9 cellular contexts compared by ENCODE assay signal in genomic region chr14:103141117-103141796, GRCh38. TPM values are rescaled to one million over a fixed set of nuclear protein-coding genes. Genes with fewer than 3 reads are reported as not detected.
DNase-seq lines count a peak whose midpoint lies in the region; ATAC-seq, FAIRE-seq and TF ChIP-seq lines count a peak whose summit lies in the region.
"Had no signal": no experiment of that assay in that cellular context is flagged by ENCODE, and none has a peak within 500 bp of the region (broad histone marks: within the 10 kb centered on the region; RNA-seq: fewer than 3 reads in every experiment).

No MANE protein-coding gene starts in this region.

- no peak overlapping the region for H3K4me3 Mint-ChIP-seq in type B pancreatic cell
- H3K4me3 Mint-ChIP-seq in activated T-helper 17 cell treated with anti-CD3 and anti-CD28 coated beads, Interleukin-2, amount 50 U/mL, for 72 hours, result no peak overlapping the region

- H3K4me1 ChIP-seq in DOHH2 (ENCODE audit: control insufficient read depth, low read length) (peaks cover 29% of the 10 kb centered on the region), kidney (ENCODE audit: control insufficient read depth in 1 of 2, insufficient read depth in 1 of 2, low read depth in 1 of 2, low read length in 2 of 2) (no peaks in the 10 kb centered on the region)

- H3K27ac ChIP-seq in DOHH2 (ENCODE audit: low read depth, low read length) (peak overlapping the region; percentile 81), kidney (ENCODE audit: low read depth in 2 of 2, low read length in 2 of 2) (no peak overlapping the region)
- H3K27ac ChIP-seq: ovary had no signal

- ATAC-seq in GM21529 (IDR thresholded peaks at IDR 0.05; ENCODE audit: unreplicated experiment) (peak; percentile 46), HG02623 (IDR thresholded peaks at IDR 0.05; ENCODE audit: unreplicated experiment) (no peak)
- ATAC-seq in activated T-helper 17 cell treated with anti-CD3 and anti-CD28 coated beads, Interleukin-2, amount 50 U/mL, for 72 hours (replicated peaks), result no peak

- H3K27me3 Mint-ChIP-seq in type B pancreatic cell, result peaks cover 7% of the 10 kb centered on the region
- H3K27me3 Mint-ChIP-seq in activated T-helper 17 cell treated with anti-CD3 and anti-CD28 coated beads, Interleukin-2, amount 50 U/mL, for 72 hours, result peaks cover 39% of the 10 kb centered on the region

- H3K4me2 ChIP-seq in DOHH2 (ENCODE audit: low read length), result peak overlapping the region; percentile 81

- no peak overlapping the region for H3K9ac ChIP-seq in kidney (ENCODE audit: low read length in 2 of 2)

- no peaks in the 10 kb centered on the region for H3K36me3 Mint-ChIP-seq in type B pancreatic cell
- H3K36me3 Mint-ChIP-seq in activated T-helper 17 cell treated with anti-CD3 and anti-CD28 coated beads, Interleukin-2, amount 50 U/mL, for 72 hours (ENCODE audit: low read depth), result no peaks in the 10 kb centered on the region

- H3K4me1 Mint-ChIP-seq in type B pancreatic cell (ENCODE audit: unreplicated experiment), result peaks cover 48% of the 10 kb centered on the region
- no peaks in the 10 kb centered on the region for H3K4me1 Mint-ChIP-seq in activated T-helper 17 cell treated with anti-CD3 and anti-CD28 coated beads, Interleukin-2, amount 50 U/mL, for 72 hours

- peaks cover 16% of the 10 kb centered on the region for H3F3A ChIP-seq in DOHH2 (ENCODE audit: control insufficient read depth, insufficient read depth)

- FAIRE-seq in kidney (lab: Jason Lieb, UNC), result no peak

- TF ChIP-seq CTCF in DOHH2 (IDR thresholded peaks at IDR 0.05; ENCODE audit: low read depth, low read length, poor library complexity, severe bottlenecking), result peak; percentile 97
- peak; percentile 79 for TF ChIP-seq CTCF in WI38 (IDR thresholded peaks at IDR 0.05; ENCODE audit: low read depth, low read length)
- peak; percentile 60 for TF ChIP-seq CTCF in kidney (IDR thresholded peaks at IDR 0.05; ENCODE audit: borderline replicate concordance, extremely low read depth, insufficient read depth)
- peak; percentile 63 for TF ChIP-seq CTCF in type B pancreatic cell (conservative IDR thresholded peaks at IDR 0.05)

- no peaks in the 10 kb centered on the region for H4K20me1 ChIP-seq in DOHH2 (ENCODE audit: control insufficient read depth, insufficient read depth, low read depth, low read length)

- H3K36me3 ChIP-seq in DOHH2 (ENCODE audit: control insufficient read depth, low read length), result no peaks in the 10 kb centered on the region
- no peaks in the 10 kb centered on the region for H3K36me3 ChIP-seq in kidney (ENCODE audit: control insufficient read depth in 1 of 2, insufficient read depth in 2 of 2, low read length in 2 of 2)
- H3K36me3 ChIP-seq: ovary had no signal

- no peaks in the 10 kb centered on the region for H3K79me2 ChIP-seq in DOHH2 (ENCODE audit: control insufficient read depth, low read length)

- H3K9me3 ChIP-seq in DOHH2 (ENCODE audit: control insufficient read depth, insufficient read depth, low read length) (no peaks in the 10 kb centered on the region), kidney (ENCODE audit: control insufficient read depth in 1 of 2, low read length in 2 of 2) (no peaks in the 10 kb centered on the region)
- H3K9me3 ChIP-seq: ovary had no signal

- no peaks in the 10 kb centered on the region for H3K9me2 ChIP-seq in DOHH2 (replicated peaks; ENCODE audit: control insufficient read depth, low read length)

- peak; percentile 81 for DNase-seq in NCI-H1105 (lab: John Stamatoyannopoulos, UW)
- peak; percentile 80 for DNase-seq in kidney
- no peak for DNase-seq in type B pancreatic cell (ENCODE audit: extremely low spot score, unreplicated experiment)

- H3K9me3 Mint-ChIP-seq in type B pancreatic cell, result no peaks in the 10 kb centered on the region
- no peaks in the 10 kb centered on the region for H3K9me3 Mint-ChIP-seq in activated T-helper 17 cell treated with anti-CD3 and anti-CD28 coated beads, Interleukin-2, amount 50 U/mL, for 72 hours

- intact Hi-C loops in kidney (cut with DNase I), result no loop called here

- no peak overlapping the region for H3K27ac Mint-ChIP-seq in type B pancreatic cell
- H3K27ac Mint-ChIP-seq in activated T-helper 17 cell treated with anti-CD3 and anti-CD28 coated beads, Interleukin-2, amount 50 U/mL, for 72 hours, result no peak overlapping the region

- peak overlapping the region; percentile 58 for H3K4me3 ChIP-seq in DOHH2 (ENCODE audit: low read length)
- H3K4me3 ChIP-seq in WI38 (ENCODE audit: low read depth, low read length), result no peak overlapping the region
- no peak overlapping the region for H3K4me3 ChIP-seq in kidney (ENCODE audit: low read length in 2 of 2)
- H3K4me3 ChIP-seq: ovary had no signal

- H3K27me3 ChIP-seq in DOHH2 (ENCODE audit: control insufficient read depth, low read length), result peaks cover 17% of the 10 kb centered on the region
- H3K27me3 ChIP-seq: ovary had no signal

RNA-seq across cellular contexts. Expression of gene TNFAIP2, which starts 18.0 kb away (rescaled TPM):
- 301 TPM for total RNA-seq in kidney
- polyA plus RNA-seq in kidney (ENCODE audit: insufficient read depth, low read depth, low replicate concordance), result 42.9 TPM
- total RNA-seq in type B pancreatic cell (ENCODE audit: low replicate concordance), result 21.5 and 28.5 TPM in 2 replicates
- 1 to 10 TPM; 3.0 to 4.0 TPM for total RNA-seq in activated T-helper 17 cell treated with anti-CD3 and anti-CD28 coated beads, Interleukin-2, amount 50 U/mL, for 72 hours

RNA-seq across cellular contexts. Expression of gene EXOC3L4, which starts 46.7 kb away (rescaled TPM):
- total RNA-seq in kidney (11.6 TPM), type B pancreatic cell (ENCODE audit: low replicate concordance) (4.0 and 4.1 TPM in 2 replicates)
- polyA plus RNA-seq in kidney (ENCODE audit: insufficient read depth, low read depth, low replicate concordance), result 15.6 TPM
- not detected for total RNA-seq in activated T-helper 17 cell treated with anti-CD3 and anti-CD28 coated beads, Interleukin-2, amount 50 U/mL, for 72 hours

RNA-seq across cellular contexts. Expression of gene LBHD2, which starts 57.2 kb away (rescaled TPM):
- total RNA-seq in kidney (not detected), type B pancreatic cell (ENCODE audit: low replicate concordance) (not detected in 2 replicates)
- 0.82 TPM for polyA plus RNA-seq in kidney (ENCODE audit: insufficient read depth, low read depth, low replicate concordance)
- total RNA-seq in activated T-helper 17 cell treated with anti-CD3 and anti-CD28 coated beads, Interleukin-2, amount 50 U/mL, for 72 hours, result not detected
- polyA plus RNA-seq: ovary had no signal

Comparison
In these comparisons a context has a peak if more than half of its experiments do, and no peak if none do; other contexts are left out.
1. RNA of gene TNFAIP2, which starts 18.0 kb away (total RNA-seq): 301 TPM in kidney (single experiment); 21.5 to 28.5 TPM in type B pancreatic cell and 3.0 to 4.0 TPM in activated T-helper 17 cell treated with anti-CD3 and anti-CD28 coated beads, Interleukin-2, amount 50 U/mL, for 72 hours; every median in the first group is over 10 times any median in the second.
2. Peak in every context shown above with its lines, with median percentiles within 50 percentile points of each other: CTCF ChIP-seq.